Comparison of ENCODE assay signal across 10 cellular contexts in the genomic region with DNA sequence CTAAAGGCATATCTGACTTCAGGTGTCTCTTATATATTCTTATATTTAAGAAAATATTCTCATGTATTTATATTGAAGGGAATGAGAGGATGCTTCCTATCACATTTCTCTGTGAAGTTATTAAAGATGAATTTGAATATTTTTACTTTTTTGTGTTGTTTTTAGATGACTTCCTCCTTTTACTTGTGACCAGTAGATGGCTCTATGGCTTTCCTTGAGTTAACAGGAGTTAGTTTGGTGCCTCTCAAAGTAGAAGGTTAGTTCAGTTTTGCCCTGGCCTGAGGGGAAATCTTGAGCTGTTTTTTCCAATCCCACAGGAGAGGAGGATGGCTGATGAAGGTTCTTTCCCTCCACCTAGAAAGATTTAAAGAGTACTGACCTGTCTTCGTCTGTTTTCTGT.
A peak's percentile ranks its signal among the peaks of the same experiment; 100 is the strongest.
DNase-seq lines count a peak whose midpoint lies in the region; ATAC-seq and TF ChIP-seq lines count a peak whose summit lies in the region.
"Had no signal": no experiment of that assay in that cellular context is flagged by ENCODE, and none has a peak within 500 bp of the region (broad histone marks: within the 10 kb centered on the region; RNA-seq: fewer than 3 reads in every experiment).

No MANE protein-coding gene starts in this region.

- no peak overlapping the region for H3K4me2 ChIP-seq in mammary epithelial cell (ENCODE audit: insufficient read depth, low read depth, low read length)

- ATAC-seq in upper lobe of left lung (ENCODE audit: low FRiP score in 2 of 2): no peak
- ATAC-seq: activated T-cell treated with anti-CD3 and anti-CD28 coated beads, Interleukin-2, amount 50 U/mL, for 72 hours had no signal

- H2AFZ ChIP-seq in mammary epithelial cell (ENCODE audit: low read depth, low read length): no peak overlapping the region

- DNase-seq in DMS79 treated with DMSO at 0.1 percent for 48 hours (lab: John Stamatoyannopoulos, UW) (peak; percentile 1), DMS79 (lab: John Stamatoyannopoulos, UW) (no peak), NAMALWA (ENCODE audit: low spot score) (peak; percentile 62), mammary epithelial cell (no peak), pons (ENCODE audit: low spot score) (peak; percentile 5), upper lobe of left lung (no peak), COLO829 (ENCODE audit: low spot score) (no peak)
- DNase-seq in stimulated activated CD4-positive, alpha-beta T cell treated with anti-CD3 and anti-CD28 coated beads, Interleukin-2, amount 100 ng/mL, for 48 hours: no peak
- DNase-seq: activated T-cell treated with anti-CD3 and anti-CD28 coated beads, Interleukin-2, amount 50 U/mL, for 72 hours; NCI-H446 had no signal

- no peak overlapping the region for H3K9ac ChIP-seq in mammary epithelial cell (ENCODE audit: insufficient read depth, low read length)

- dilution Hi-C loops in mammary epithelial cell (cut with HindIII; ENCODE audit: low sequenced_read_pairs): no loop called here

- no peak for TF ChIP-seq EP300 in upper lobe of left lung (IDR thresholded peaks at IDR 0.05)

- peak; percentile 24 to 47 for TF ChIP-seq CTCF in mammary epithelial cell (conservative IDR thresholded peaks at IDR 0.05 in 1 of 2, IDR thresholded peaks at IDR 0.05 in 1 of 2; ENCODE audit: extremely low read depth in 1 of 2, insufficient read depth in 1 of 2, low read depth in 1 of 2, low read length in 2 of 2)
- TF ChIP-seq CTCF in upper lobe of left lung (IDR thresholded peaks at IDR 0.05): no peak

- H3K9me3 ChIP-seq in mammary epithelial cell (replicated peaks; ENCODE audit: insufficient read depth, low read length) (no peaks in the 10 kb centered on the region), upper lobe of left lung (no peaks in the 10 kb centered on the region)

- CTCF ChIA-PET in mammary epithelial cell (lab: Charles Lee; ENCODE audit: low non-redundant PET): interaction anchor here (0.6 kb wide), 1 partner anchor 80 kb away, joined by 3 read pairs; no protein-coding TSS in a partner anchor

- H3K36me3 ChIP-seq in mammary epithelial cell (ENCODE audit: insufficient read depth, low read length): no peaks in the 10 kb centered on the region
- H3K36me3 ChIP-seq in upper lobe of left lung: no peaks in the 10 kb centered on the region

- H4K20me1 ChIP-seq in mammary epithelial cell (ENCODE audit: insufficient read depth, low read length): no peaks in the 10 kb centered on the region

- H3K27me3 ChIP-seq in mammary epithelial cell (ENCODE audit: insufficient read depth, low read length): peaks cover 2% of the 10 kb centered on the region
- no peaks in the 10 kb centered on the region for H3K27me3 ChIP-seq in upper lobe of left lung

- H3K4me3 ChIP-seq in mammary epithelial cell (replicated peaks in 1 of 3; ENCODE audit: insufficient read depth in 1 of 3, low read depth in 2 of 3, low read length in 3 of 3): no peak overlapping the region
- H3K4me3 ChIP-seq in upper lobe of left lung: no peak overlapping the region

- TF ChIP-seq POLR2A in upper lobe of left lung (IDR thresholded peaks at IDR 0.05): no peak

- H3K79me2 ChIP-seq in mammary epithelial cell (ENCODE audit: insufficient read depth, low read length): no peaks in the 10 kb centered on the region

- intact Hi-C loops in mammary epithelial cell (cut with micrococcal nuclease): loop anchor here (10.0 kb wide), 1 partner anchor 599 kb away; no protein-coding TSS in a partner anchor

- 90% methylated on average over 1 of the region's 1 CpG for WGBS in mammary epithelial cell (ENCODE audit: low coverage, missing lambda C conversion rate)
- 71 to 100% methylated on average over 1 of the region's 1 CpG for WGBS in upper lobe of left lung, 2 donors

- BruUV-seq in mammary epithelial cell (replicated peaks; lab: Mats Ljungman, UMichigan): no TSS peak

- H3K4me1 ChIP-seq in mammary epithelial cell (ENCODE audit: insufficient read depth, low read length) (no peaks in the 10 kb centered on the region), upper lobe of left lung (no peaks in the 10 kb centered on the region)

- H3K27ac ChIP-seq in mammary epithelial cell (ENCODE audit: insufficient read depth, low read depth, low read length): no peak overlapping the region
- no peak overlapping the region for H3K27ac ChIP-seq in upper lobe of left lung

- in situ Hi-C loops in mammary epithelial cell (cut with MboI; ENCODE audit: low sequenced_read_pairs in 2 of 2): loop anchor here in 1 of 2 donors (10.0 kb wide), 1 partner anchor 69 kb away; no protein-coding TSS in a partner anchor

Comparison
In these comparisons a context has a peak if more than half of its experiments do, and no peak if none do; other contexts are left out.
1. DNase-seq: peak in DMS79 treated with DMSO at 0.1 percent for 48 hours (single experiment), NAMALWA (single experiment) and pons (single experiment); none in DMS79 (single experiment), mammary epithelial cell (single experiment), upper lobe of left lung (0 of 2), stimulated activated CD4-positive, alpha-beta T cell treated with anti-CD3 and anti-CD28 coated beads, Interleukin-2, amount 100 ng/mL, for 48 hours (0 of 2) and COLO829 (single experiment).
2. CTCF ChIP-seq: peak in mammary epithelial cell (2 of 2); none in upper lobe of left lung (0 of 6).